In the genomic region with DNA sequence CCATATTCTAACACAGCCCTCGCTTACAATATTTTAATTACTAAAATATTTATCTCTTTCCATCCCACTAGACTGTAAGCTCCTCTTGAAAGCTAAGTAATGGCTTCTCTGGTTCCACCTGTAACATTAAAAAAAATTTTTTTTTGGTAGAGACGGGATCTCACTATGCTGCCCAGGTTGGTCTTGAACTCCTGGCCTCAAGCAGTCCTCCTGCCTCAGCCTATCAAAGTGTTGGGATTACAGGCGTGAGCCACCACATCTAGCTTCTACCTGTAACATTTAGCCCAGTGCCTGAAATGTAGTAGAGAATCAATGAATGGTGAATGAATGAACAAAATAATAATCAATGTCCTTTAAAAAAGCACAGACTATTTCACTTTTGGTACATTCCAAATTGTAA, we compare ENCODE assay signal across 26 cellular contexts.
"Had no signal": no experiment of that assay in that cellular context is flagged by ENCODE, and none has a peak within 500 bp of the region (broad histone marks: within the 10 kb centered on the region; RNA-seq: fewer than 3 reads in every experiment).

No MANE protein-coding gene starts in this region.

- H3K4me3 ChIP-seq: left ventricle myocardium inferior, lung, pancreas, prostate gland, sigmoid colon, spleen, tibial nerve, upper lobe of left lung, vagina had no signal

- H3K9me3 ChIP-seq: pancreas, prostate gland, vagina had no signal

- H3K27me3 ChIP-seq: pancreas, sigmoid colon, spleen, tibial nerve, upper lobe of left lung, vagina had no signal

- H3K4me1 ChIP-seq: left ventricle myocardium inferior, pancreas, prostate gland, spleen, tibial nerve, upper lobe of left lung, vagina had no signal

- ATAC-seq: pancreas; right cardiac atrium; stimulated activated effector memory CD8-positive, alpha-beta T cell treated with anti-CD3 and anti-CD28 coated beads, Interleukin-12 subunit alpha, Interleukin-12 subunit beta, amount 100 ng/mL, for 72 hours had no signal

- H3K4me3 Mint-ChIP-seq: immature natural killer cell; mesothelial cell of epicardium; naive B cell; nephron; neural crest cell; stimulated activated effector memory CD8-positive, alpha-beta T cell treated with anti-CD3 and anti-CD28 coated beads, Interleukin-12 subunit alpha, Interleukin-12 subunit beta, amount 100 ng/mL, for 72 hours; stimulated activated naive CD8-positive, alpha-beta T cell treated with anti-CD3 and anti-CD28 coated beads, Interleukin-15, Interleukin-2, amounts not matched to agents 100 ng/mL and 50 ng/mL, for 24 hours had no signal

- DNase-seq: hypothalamus; immature natural killer cell; left ventricle myocardium inferior; mesendoderm; naive B cell; nucleus accumbens; pancreas; posterior cingulate gyrus; retina; right cardiac atrium; sigmoid colon; small intestine; spleen; stimulated activated CD4-positive, alpha-beta T cell treated with anti-CD3 and anti-CD28 coated beads, Interleukin-4, amount 100 ng/mL, for 24 hours; stimulated activated naive CD4-positive, alpha-beta T cell; upper lobe of left lung had no signal

- H3K27ac Mint-ChIP-seq: mesothelial cell of epicardium; nephron; stimulated activated naive CD8-positive, alpha-beta T cell treated with anti-CD3 and anti-CD28 coated beads, Interleukin-15, Interleukin-2, amounts not matched to agents 100 ng/mL and 50 ng/mL, for 24 hours had no signal

- H3K27ac ChIP-seq: left ventricle myocardium inferior, pancreas, prostate gland, sigmoid colon, spleen, tibial nerve, upper lobe of left lung, vagina had no signal

- H3K4me1 Mint-ChIP-seq: mesothelial cell of epicardium, neural crest cell had no signal

- H3K27me3 Mint-ChIP-seq: naive B cell; stimulated activated naive CD8-positive, alpha-beta T cell treated with anti-CD3 and anti-CD28 coated beads, Interleukin-15, Interleukin-2, amounts not matched to agents 100 ng/mL and 50 ng/mL, for 24 hours had no signal

- FAIRE-seq: islet of Langerhans, pancreas, small intestine had no signal
